Comparison of ENCODE assay signal across 8 cellular contexts in genomic region chr3:49357466-49358216, GRCh38. TPM values are rescaled to one million over a fixed set of nuclear protein-coding genes. Genes with fewer than 3 reads are reported as not detected.
DNase-seq lines count a peak whose midpoint lies in the region; ATAC-seq, FAIRE-seq and TF ChIP-seq lines count a peak whose summit lies in the region.

No MANE protein-coding gene starts in this region.

- peaks cover 24% of the 10 kb centered on the region for H3K4me1 Mint-ChIP-seq in activated CD4-positive, alpha-beta T cell treated with anti-CD3 and anti-CD28 coated beads, Interleukin-2, amount 10 ng/mL, durations not matched to agents 24 days and 14 days

- FAIRE-seq in HTR-8/SVneo (lab: Jason Lieb, UNC) = no peak

- H3K9me3 Mint-ChIP-seq in activated CD4-positive, alpha-beta T cell treated with anti-CD3 and anti-CD28 coated beads, Interleukin-2, amount 10 ng/mL, durations not matched to agents 24 days and 14 days = no peaks in the 10 kb centered on the region

- H3K9me3 ChIP-seq in A673 (ENCODE audit: low read depth, low read length, poor library complexity, severe bottlenecking) = no peaks in the 10 kb centered on the region

- DNase-seq in A673 (ENCODE audit: low spot score) (peak; percentile 23), HTR-8/SVneo (ENCODE audit: insufficient read length, low spot score) (peak; percentile 53), dermis blood vessel endothelial cell (peak; percentile 78), lower leg skin (ENCODE audit: low spot score in 2 of 2) (peak in 1 of 2 donors; percentile 90), SHP77 treated with DMSO at 0.1 percent for 48 hours (lab: John Stamatoyannopoulos, UW) (no peak)
- DNase-seq in activated CD4-positive, alpha-beta T cell treated with anti-CD3 and anti-CD28 coated beads, Interleukin-2, amount 10 ng/mL, durations not matched to agents 24 days and 14 days = peak; percentile 86
- peak; percentile 22 to 29 for DNase-seq in stimulated activated CD8-positive, alpha-beta memory T cell treated with anti-CD3 and anti-CD28 coated beads, Interleukin-15, amount 100 ng/mL, for 48 hours (ENCODE audit: low read depth in 2 of 2)

- H3K27me3 Mint-ChIP-seq in activated CD4-positive, alpha-beta T cell treated with anti-CD3 and anti-CD28 coated beads, Interleukin-2, amount 10 ng/mL, durations not matched to agents 24 days and 14 days = no peaks in the 10 kb centered on the region

- CTCF ChIA-PET in A673 (lab: Charles Lee) = interaction anchor here (0.7 kb wide), 1 partner anchor 93 kb away, joined by 5 read pairs; no protein-coding TSS in a partner anchor

- ATAC-seq in GM19035 (IDR thresholded peaks at IDR 0.05; ENCODE audit: unreplicated experiment) = peak; percentile 37

- peak overlapping the region; percentile 95 for H3K4me3 Mint-ChIP-seq in activated CD4-positive, alpha-beta T cell treated with anti-CD3 and anti-CD28 coated beads, Interleukin-2, amount 10 ng/mL, durations not matched to agents 24 days and 14 days

- 6 to 14% methylated on average over 24 to 53 of the region's 61 CpGs for WGBS in lower leg skin, 2 donors

- peak overlapping the region; percentile 73 for H3K27ac ChIP-seq in A673 (ENCODE audit: low read depth, low read length, poor library complexity, severe bottlenecking)

- TSS peak; percentile 62 for BruUV-seq in A673 (replicated peaks; lab: Mats Ljungman, UMichigan)

- peaks cover 53% of the 10 kb centered on the region for H3K36me3 Mint-ChIP-seq in activated CD4-positive, alpha-beta T cell treated with anti-CD3 and anti-CD28 coated beads, Interleukin-2, amount 10 ng/mL, durations not matched to agents 24 days and 14 days (ENCODE audit: low read depth)

- no peaks in the 10 kb centered on the region for H3K27me3 ChIP-seq in A673 (replicated peaks; ENCODE audit: insufficient read depth, low read depth, low read length, poor library complexity)

- H3K27ac Mint-ChIP-seq in activated CD4-positive, alpha-beta T cell treated with anti-CD3 and anti-CD28 coated beads, Interleukin-2, amount 10 ng/mL, durations not matched to agents 24 days and 14 days = peak overlapping the region; percentile 97

- H3K36me3 ChIP-seq in A673 (ENCODE audit: insufficient read depth, low read length, poor library complexity, severe bottlenecking) = peaks cover 9% of the 10 kb centered on the region

- POLR2A ChIA-PET in A673 (lab: Charles Lee; ENCODE audit: low non-redundant PET) = no interaction called here

- no peak for TF ChIP-seq POLR2A in lower leg skin (IDR thresholded peaks at IDR 0.05)

- peaks cover 12% of the 10 kb centered on the region for H3K4me1 ChIP-seq in A673 (ENCODE audit: insufficient read depth, low read length, poor library complexity, severe bottlenecking)

- TF ChIP-seq CTCF in A673 (conservative IDR thresholded peaks at IDR 0.05; ENCODE audit: low read depth, low read length) = no peak
- TF ChIP-seq CTCF in lower leg skin (IDR thresholded peaks at IDR 0.05) = no peak

- intact Hi-C loops in A673 (cut with micrococcal nuclease; ENCODE audit: unreplicated experiment) (loop anchor here (10.0 kb wide), 1 partner anchor 57 kb away; the partner anchor contains the start of genes RHOA and TCTA), lower leg skin (cut with DNase I; ENCODE audit: low total_unique reads) (no loop called here)
- intact Hi-C loops in activated CD4-positive, alpha-beta T cell treated with anti-CD3 and anti-CD28 coated beads, Interleukin-2, amount 10 ng/mL, durations not matched to agents 24 days and 14 days (cut with micrococcal nuclease) = loop anchor here (1.0 to 5.0 kb wide), 6 partner anchors 12 to 265 kb away; partner anchors contain the start of genes C3orf62, NICN1, QRICH1 and TCTA

- peak overlapping the region; percentile 61 for H3K4me3 ChIP-seq in A673 (ENCODE audit: low read depth, low read length, poor library complexity, severe bottlenecking)
- H3K4me3 ChIP-seq in lower leg skin (ENCODE audit: low read depth, poor library complexity, severe bottlenecking) = peak overlapping the region; percentile 70

RNA-seq across cellular contexts. Expression of gene GPX1, which starts 0.5 kb away (rescaled TPM):
- total RNA-seq in A673 (2021) (122 and 128 TPM in 2 replicates), dermis blood vessel endothelial cell (434 and 439 TPM in 2 replicates), lower leg skin (100 to 1,000 TPM; 116 to 224 (median 161) TPM)
- 190 and 200 TPM in 2 replicates for total RNA-seq in activated CD4-positive, alpha-beta T cell treated with anti-CD3 and anti-CD28 coated beads, Interleukin-2, amount 10 ng/mL, durations not matched to agents 24 days and 14 days

RNA-seq across cellular contexts. Expression of gene USP4, which starts 17.8 kb away (rescaled TPM):
- total RNA-seq in A673 (2021) = 32.3 and 32.8 TPM in 2 replicates
- 94.0 and 96.9 TPM in 2 replicates for total RNA-seq in activated CD4-positive, alpha-beta T cell treated with anti-CD3 and anti-CD28 coated beads, Interleukin-2, amount 10 ng/mL, durations not matched to agents 24 days and 14 days
- total RNA-seq in dermis blood vessel endothelial cell = 28.8 and 29.7 TPM in 2 replicates
- 10 to 100 TPM; 29.9 to 34.2 (median 31.5) TPM for total RNA-seq in lower leg skin

RNA-seq across cellular contexts. Expression of gene RHOA, which starts 54.1 kb away (rescaled TPM):
- total RNA-seq in A673 (2021) (194 and 198 TPM in 2 replicates), dermis blood vessel endothelial cell (657 and 682 TPM in 2 replicates), lower leg skin (100 to 1,000 TPM; 266 to 511 (median 312) TPM)
- 381 and 391 TPM in 2 replicates for total RNA-seq in activated CD4-positive, alpha-beta T cell treated with anti-CD3 and anti-CD28 coated beads, Interleukin-2, amount 10 ng/mL, durations not matched to agents 24 days and 14 days

RNA-seq across cellular contexts. Expression of gene TCTA, which starts 54.6 kb away (rescaled TPM):
- total RNA-seq in A673 (2021) (11.6 and 12.0 TPM in 2 replicates), dermis blood vessel endothelial cell (24.2 and 24.8 TPM in 2 replicates), lower leg skin (10 to 100 TPM in 3 of 4 donors, 1 to 10 TPM in 1; 6.6 to 26.4 (median 14.1) TPM)
- total RNA-seq in activated CD4-positive, alpha-beta T cell treated with anti-CD3 and anti-CD28 coated beads, Interleukin-2, amount 10 ng/mL, durations not matched to agents 24 days and 14 days = 18.7 and 21.2 TPM in 2 replicates
